In genomic region chr19:36797786-36798108, GRCh38 we compare ENCODE assay signal across 1 cellular context.
TF ChIP-seq lines count a peak whose summit lies in the region.

No MANE protein-coding gene starts in this region.

TF ChIP-seq in HepG2, 621 proteins besides CTCF, POLR2A, EP300 and RAD21:
- TF ChIP-seq ZBTB26 (CRISPR knock-in tag; IDR thresholded peaks at IDR 0.05; ENCODE audit: borderline replicate concordance) (no peak), ZNF629 (CRISPR knock-in tag; conservative IDR thresholded peaks at IDR 0.05) (no peak), ARID5B (CRISPR knock-in tag; IDR thresholded peaks at IDR 0.05) (no peak), DR1 (CRISPR knock-in tag; IDR thresholded peaks at IDR 0.05) (no peak), NR3C1 (CRISPR knock-in tag; IDR thresholded peaks at IDR 0.05) (no peak), ZBTB1 (CRISPR knock-in tag; IDR thresholded peaks at IDR 0.05; ENCODE audit: borderline replicate concordance) (no peak), PBX3 (CRISPR knock-in tag; IDR thresholded peaks at IDR 0.05; ENCODE audit: borderline replicate concordance) (no peak), ZSCAN25 (CRISPR knock-in tag; IDR thresholded peaks at IDR 0.05) (no peak), ATF7 (IDR thresholded peaks at IDR 0.05) (no peak), ATF7 (CRISPR knock-in tag; IDR thresholded peaks at IDR 0.05) (no peak), PHF5A (CRISPR knock-in tag; IDR thresholded peaks at IDR 0.05; ENCODE audit: low read depth, unreplicated experiment) (no peak), MBNL3 (CRISPR knock-in tag; conservative IDR thresholded peaks at IDR 0.05) (no peak), ZNF136 (CRISPR knock-in tag; IDR thresholded peaks at IDR 0.05; ENCODE audit: low read depth) (no peak), NAIF1 (CRISPR knock-in tag; IDR thresholded peaks at IDR 0.05; ENCODE audit: borderline replicate concordance) (no peak), HHEX (CRISPR knock-in tag; IDR thresholded peaks at IDR 0.05) (no peak), ZHX1 (CRISPR knock-in tag; IDR thresholded peaks at IDR 0.05; ENCODE audit: low read depth) (no peak)
